ENCODE assay signal across 23 cellular contexts in the genomic region with DNA sequence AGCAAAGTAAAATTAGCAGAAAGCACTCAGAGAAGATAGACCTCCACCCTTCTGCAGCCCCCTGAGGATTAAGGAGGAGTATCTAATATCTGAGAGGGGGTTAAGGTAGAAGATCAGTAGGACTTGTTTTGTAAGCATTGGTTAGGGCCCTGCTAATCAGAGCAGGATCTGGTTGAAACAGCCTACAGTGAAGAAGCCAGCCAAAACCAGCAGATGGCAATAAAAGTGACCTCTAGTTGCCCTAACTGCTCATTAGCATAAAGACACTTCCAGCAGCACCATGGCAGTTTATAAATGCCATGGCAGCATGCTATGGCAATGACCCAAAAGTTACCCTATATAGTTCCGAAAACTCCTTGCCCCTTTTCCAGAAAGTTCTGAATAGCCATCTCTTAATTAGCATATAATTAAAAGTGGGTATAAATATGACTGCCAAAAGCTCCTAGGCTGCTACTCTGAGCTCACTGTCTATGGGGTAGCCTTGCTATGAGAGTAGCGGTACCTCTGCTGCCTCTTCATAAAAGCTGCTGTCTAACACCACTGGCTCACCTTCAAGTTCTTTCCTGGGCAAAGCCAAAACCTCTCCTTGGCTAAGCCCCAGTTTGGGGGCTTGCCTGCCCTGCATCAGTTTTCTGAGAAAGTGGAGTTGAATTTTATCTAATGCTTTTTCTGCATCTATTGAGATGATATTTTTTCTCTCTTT.
DNase-seq lines count a peak whose midpoint lies in the region; ATAC-seq, FAIRE-seq and TF ChIP-seq lines count a peak whose summit lies in the region.
"Had no signal": no experiment of that assay in that cellular context is flagged by ENCODE, and none has a peak within 500 bp of the region (broad histone marks: within the 10 kb centered on the region; RNA-seq: fewer than 3 reads in every experiment).

No MANE protein-coding gene starts in this region.

- FAIRE-seq in islet of Langerhans (lab: Jason Lieb, UNC) = peak; percentile 27
- FAIRE-seq: H54, urothelium cell line had no signal

- no peaks in the 10 kb centered on the region for H3K4me1 ChIP-seq in CD8-positive, alpha-beta memory T cell (ENCODE audit: insufficient read depth, low read length)
- H3K4me1 ChIP-seq: BLaER1 had no signal

- TF ChIP-seq CTCF in C4-2B (conservative IDR thresholded peaks at IDR 0.05) (peak; percentile 23), LNCAP (IDR thresholded peaks at IDR 0.05) (0 out of 2 replicates have a peak, but pooled peaks have one; percentile 16), RWPE1 (conservative IDR thresholded peaks at IDR 0.05; ENCODE audit: low read depth) (no peak)

- H3K4me3 ChIP-seq in CD8-positive, alpha-beta memory T cell (ENCODE audit: low read length) = no peak overlapping the region
- H3K4me3 ChIP-seq: BLaER1 had no signal

- CTCF ChIA-PET in RWPE1 (lab: Yijun Ruan, JAX) = interaction anchor here (0.6 to 0.9 kb wide), 2 partner anchors 25 to 181 kb away, joined by 3 to 4 read pairs; no protein-coding TSS in a partner anchor
- CTCF ChIA-PET in CD8-positive, alpha-beta memory T cell (lab: Charles Lee) = no interaction called here

- H3K36me3 Mint-ChIP-seq in CD8-positive, alpha-beta memory T cell = no peaks in the 10 kb centered on the region
- H3K36me3 Mint-ChIP-seq: activated naive CD4-positive, alpha-beta T cell treated with anti-CD3 and anti-CD28 coated beads, Interleukin-2, amount 50 U/mL, for 72 hours; IgD-negative memory B cell; naive B cell; stimulated activated memory B cell treated with anti-CD40 and anti-IgM and Interleukin-4, amounts not matched to agents 10 μg/mL and 1 μg/mL and 100 μg/mL, for 72 hours had no signal

- POLR2A ChIA-PET in RWPE1 (lab: Yijun Ruan, JAX; ENCODE audit: low non-redundant PET) = no interaction called here
- POLR2A ChIA-PET in CD8-positive, alpha-beta memory T cell (lab: Charles Lee) = no interaction called here

- H3K27ac ChIP-seq in C4-2B (no peak overlapping the region), RWPE1 (no peak overlapping the region)
- H3K27ac ChIP-seq in CD8-positive, alpha-beta memory T cell (ENCODE audit: low read depth, low read length) = no peak overlapping the region
- H3K27ac ChIP-seq: BLaER1 had no signal

- H3K27me3 ChIP-seq in CD8-positive, alpha-beta memory T cell (ENCODE audit: insufficient read depth, low read length, poor library complexity, severe bottlenecking) = no peaks in the 10 kb centered on the region
- H3K27me3 ChIP-seq: BLaER1 had no signal

- peaks cover 0 to 7% (median 0%) of the 10 kb centered on the region in 5 donors for H3K9me3 Mint-ChIP-seq in CD8-positive, alpha-beta memory T cell
- H3K9me3 Mint-ChIP-seq: stimulated activated memory B cell treated with anti-CD40 and anti-IgM and Interleukin-4, amounts not matched to agents 10 μg/mL and 1 μg/mL and 100 μg/mL, for 72 hours had no signal

- H3K4me1 Mint-ChIP-seq in CD8-positive, alpha-beta memory T cell = no peaks in the 10 kb centered on the region
- H3K4me1 Mint-ChIP-seq: naive B cell; stimulated activated memory B cell treated with anti-CD40 and anti-IgM and Interleukin-4, amounts not matched to agents 10 μg/mL and 1 μg/mL and 100 μg/mL, for 72 hours had no signal

- no peak overlapping the region for H3K27ac Mint-ChIP-seq in CD8-positive, alpha-beta memory T cell
- H3K27ac Mint-ChIP-seq: activated naive CD4-positive, alpha-beta T cell treated with anti-CD3 and anti-CD28 coated beads, Interleukin-2, amount 50 U/mL, for 72 hours; IgD-negative memory B cell; naive B cell; stimulated activated memory B cell treated with anti-CD40 and anti-IgM and Interleukin-4, amounts not matched to agents 10 μg/mL and 1 μg/mL and 100 μg/mL, for 72 hours had no signal

- H3K4me3 Mint-ChIP-seq in CD8-positive, alpha-beta memory T cell = no peak overlapping the region
- H3K4me3 Mint-ChIP-seq: IgD-negative memory B cell; naive B cell; stimulated activated memory B cell treated with anti-CD40 and anti-IgM and Interleukin-4, amounts not matched to agents 10 μg/mL and 1 μg/mL and 100 μg/mL, for 72 hours had no signal

- no peaks in the 10 kb centered on the region for H3K9me3 ChIP-seq in CD8-positive, alpha-beta memory T cell (ENCODE audit: low read length)
- H3K9me3 ChIP-seq: BLaER1 had no signal

- peak; percentile 8 to 42 for DNase-seq in SHP77 (lab: John Stamatoyannopoulos, UW)
- DNase-seq in RWPE1 (ENCODE audit: low spot score) = no peak
- DNase-seq in CD8-positive, alpha-beta memory T cell = no peak
- DNase-seq: activated CD4-positive, CD25-positive, alpha-beta regulatory T cell; activated CD8-positive, alpha-beta memory T cell treated with anti-CD3 and anti-CD28 coated beads, Interleukin-2, amount 50 U/mL, for 48 hours; GDM1; kidney glomerular epithelial cell; naive B cell; NCI-H146; retina; stimulated activated CD4-positive, alpha-beta T cell treated with anti-CD3 and anti-CD28 coated beads, Interleukin-4, amount 100 ng/mL, for 4 hours; SW 1271 had no signal

- ATAC-seq in GM21717 (IDR thresholded peaks at IDR 0.05; ENCODE audit: unreplicated experiment) = no peak
- ATAC-seq in GM19324 (IDR thresholded peaks at IDR 0.05; ENCODE audit: low FRiP score, unreplicated experiment) = no peak
- ATAC-seq: activated naive CD4-positive, alpha-beta T cell treated with anti-CD3 and anti-CD28 coated beads, Interleukin-2, amount 50 U/mL, for 72 hours; stimulated activated memory B cell treated with anti-CD40 and anti-IgM and Interleukin-4, amounts not matched to agents 10 μg/mL and 1 μg/mL and 100 μg/mL, for 72 hours had no signal

- no peaks in the 10 kb centered on the region for H3K36me3 ChIP-seq in CD8-positive, alpha-beta memory T cell (ENCODE audit: insufficient read depth, low read length)
- H3K36me3 ChIP-seq: BLaER1 had no signal

- peaks cover 0 to 3% of the 10 kb centered on the region in 2 donors for H3K27me3 Mint-ChIP-seq in CD8-positive, alpha-beta memory T cell
- H3K27me3 Mint-ChIP-seq: IgD-negative memory B cell had no signal

Comparison
In these comparisons a context has a peak if more than half of its experiments do, and no peak if none do; other contexts are left out.
1. DNase-seq: peak in SHP77 (2 of 2); none in RWPE1 (single experiment) and CD8-positive, alpha-beta memory T cell (0 of 5).